In the genomic region with DNA sequence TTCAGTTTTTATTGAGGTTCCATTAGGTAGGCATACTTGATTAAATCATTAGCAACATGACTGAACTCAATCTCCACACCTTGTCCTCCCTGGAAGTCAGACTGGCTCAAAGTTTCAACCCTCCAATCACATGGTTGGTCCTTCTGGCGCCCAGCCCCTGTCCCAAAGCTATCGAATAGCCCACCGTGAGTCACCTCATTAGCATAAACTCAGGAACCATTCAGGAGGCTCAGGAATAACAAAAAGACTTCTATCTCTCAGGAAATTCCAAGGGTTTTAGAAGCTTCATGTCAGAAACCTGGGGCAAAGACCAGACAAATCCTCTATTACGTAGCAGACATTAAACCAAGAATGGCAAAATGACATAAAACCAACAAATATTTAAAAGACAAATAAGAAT, we compare ENCODE assay signal across 18 cellular contexts.
A peak's percentile ranks its signal among the peaks of the same experiment; 100 is the strongest.
DNase-seq lines count a peak whose midpoint lies in the region; TF ChIP-seq lines count a peak whose summit lies in the region.
"Had no signal": no experiment of that assay in that cellular context is flagged by ENCODE, and none has a peak within 500 bp of the region (broad histone marks: within the 10 kb centered on the region; RNA-seq: fewer than 3 reads in every experiment).

No MANE protein-coding gene starts in this region.

- no peaks in the 10 kb centered on the region for H3K4me1 ChIP-seq in endodermal cell (ENCODE audit: control insufficient read depth, insufficient read depth, low read length)
- H3K4me1 ChIP-seq in neural progenitor cell, result no peaks in the 10 kb centered on the region

- H3K36me3 Mint-ChIP-seq in endodermal cell (ENCODE audit: low read depth) (no peaks in the 10 kb centered on the region), neural progenitor cell (no peaks in the 10 kb centered on the region)
- H3K36me3 Mint-ChIP-seq: CD8-positive, alpha-beta T cell had no signal

- no peaks in the 10 kb centered on the region for H3K27me3 Mint-ChIP-seq in endodermal cell (ENCODE audit: insufficient read depth)
- peaks cover 2% of the 10 kb centered on the region for H3K27me3 Mint-ChIP-seq in neural progenitor cell (ENCODE audit: insufficient read depth, low read depth)

- H3K9me3 Mint-ChIP-seq in endodermal cell (no peaks in the 10 kb centered on the region), neural progenitor cell (peaks cover 2% of the 10 kb centered on the region)
- H3K9me3 Mint-ChIP-seq: CD8-positive, alpha-beta T cell had no signal

- no peak overlapping the region for H3K27ac ChIP-seq in endodermal cell (ENCODE audit: low read depth, low read length)
- no peak overlapping the region for H3K27ac ChIP-seq in neural progenitor cell
- H3K27ac ChIP-seq: BLaER1 treated with 17β-estradiol and CSF1 and Interleukin-3, amounts not matched to agents 10 nM and 100 nM; KMS-11 had no signal

- H2AFZ ChIP-seq in neural progenitor cell (replicated peaks), result no peak overlapping the region

- peak overlapping the region; percentile 68 for H3K27ac Mint-ChIP-seq in endodermal cell
- H3K27ac Mint-ChIP-seq in neural progenitor cell, result no peak overlapping the region
- H3K27ac Mint-ChIP-seq: CD8-positive, alpha-beta T cell had no signal

- no peak overlapping the region for H3K9ac ChIP-seq in endodermal cell (ENCODE audit: extremely low read depth, low read length, poor library complexity, severe bottlenecking)
- no peak overlapping the region for H3K9ac ChIP-seq in neural progenitor cell
- H3K9ac ChIP-seq: BLaER1 treated with 17β-estradiol and CSF1 and Interleukin-3, amounts not matched to agents 10 nM and 100 nM; KMS-11; SK-N-SH had no signal

- no peaks in the 10 kb centered on the region for H4K20me1 ChIP-seq in neural progenitor cell (ENCODE audit: low read depth)
- H4K20me1 ChIP-seq: BLaER1 treated with 17β-estradiol and CSF1 and Interleukin-3, amounts not matched to agents 10 nM and 100 nM had no signal

- 56 to 80% methylated on average over 1 to 4 of the region's 4 CpGs for WGBS in endodermal cell (ENCODE audit: insufficient coverage in 1 of 2, insufficient read length in 1 of 2), 2 experiments

- H3K9me3 ChIP-seq in endodermal cell (ENCODE audit: control insufficient read depth, low read length) (no peaks in the 10 kb centered on the region), neural progenitor cell (ENCODE audit: low read depth) (no peaks in the 10 kb centered on the region)
- H3K9me3 ChIP-seq: SK-N-SH had no signal

- no peak overlapping the region for H3K4me3 Mint-ChIP-seq in endodermal cell
- no peak overlapping the region for H3K4me3 Mint-ChIP-seq in neural progenitor cell
- H3K4me3 Mint-ChIP-seq: CD8-positive, alpha-beta T cell had no signal

- H3K27me3 ChIP-seq in H7 (ENCODE audit: control insufficient read depth, insufficient read depth, low read length), result no peaks in the 10 kb centered on the region
- H3K27me3 ChIP-seq in endodermal cell (ENCODE audit: control insufficient read depth, insufficient read depth, low read length, poor library complexity, severe bottlenecking), result no peaks in the 10 kb centered on the region
- H3K27me3 ChIP-seq in neural progenitor cell, result no peaks in the 10 kb centered on the region
- H3K27me3 ChIP-seq: BLaER1 treated with 17β-estradiol and CSF1 and Interleukin-3, amounts not matched to agents 10 nM and 100 nM had no signal

- no peaks in the 10 kb centered on the region for H3K79me2 ChIP-seq in neural progenitor cell (ENCODE audit: low read depth)

- H3K4me3 ChIP-seq in H7 (ENCODE audit: insufficient read depth, low read depth, low read length), result no peak overlapping the region
- H3K4me3 ChIP-seq in endodermal cell (ENCODE audit: low read length), result no peak overlapping the region
- no peak overlapping the region for H3K4me3 ChIP-seq in neural progenitor cell
- H3K4me3 ChIP-seq: BLaER1 treated with 17β-estradiol and CSF1 and Interleukin-3, amounts not matched to agents 10 nM and 100 nM had no signal

- DNase-seq in H7 (peak; percentile 8), M059J (ENCODE audit: low read depth) (peak; percentile 15), endodermal cell (peak; percentile 69), neural progenitor cell (ENCODE audit: low spot score) (peak; percentile 16), NCI-H2029 (lab: John Stamatoyannopoulos, UW) (no peak), NCI-H1105 treated with DMSO at 0.1 percent for 48 hours (lab: John Stamatoyannopoulos, UW) (no peak)
- DNase-seq in stimulated activated CD4-positive, alpha-beta T cell treated with anti-CD3 and anti-CD28 coated beads, Interleukin-2, amount 100 ng/mL, for 48 hours, result no peak
- DNase-seq: CD8-positive, alpha-beta T cell; DMS79; HCEC 1CT; NCI-H2081 treated with DMSO at 0.1 percent for 48 hours; NCI-H446 treated with DMSO at 0.1 percent for 48 hours; NCI-H748 treated with DMSO at 0.1 percent for 48 hours; NK-92 treated with Interleukin-12 subunit alpha and Interleukin-12 subunit beta, amount 100 ng/mL, for 24 hours; SHP77; SK-N-SH had no signal

- peaks cover 4% of the 10 kb centered on the region for H3K4me1 Mint-ChIP-seq in endodermal cell
- peaks cover 3% of the 10 kb centered on the region for H3K4me1 Mint-ChIP-seq in neural progenitor cell

- TF ChIP-seq CTCF in endodermal cell (conservative IDR thresholded peaks at IDR 0.05) (no peak), neural progenitor cell (IDR thresholded peaks at IDR 0.05) (no peak)

- no peaks in the 10 kb centered on the region for H3K36me3 ChIP-seq in H7 (replicated peaks; ENCODE audit: control insufficient read depth, insufficient read depth, low read length)
- H3K36me3 ChIP-seq in endodermal cell (ENCODE audit: control insufficient read depth, insufficient read depth, low read length), result no peaks in the 10 kb centered on the region
- no peaks in the 10 kb centered on the region for H3K36me3 ChIP-seq in neural progenitor cell

- no peak overlapping the region for H3K4me2 ChIP-seq in neural progenitor cell
- H3K4me2 ChIP-seq: BLaER1 treated with 17β-estradiol and CSF1 and Interleukin-3, amounts not matched to agents 10 nM and 100 nM; KMS-11; SK-N-SH had no signal

- no peaks in the 10 kb centered on the region for H3F3A ChIP-seq in neural progenitor cell (ENCODE audit: low read depth)

Comparison
In these comparisons a context has a peak if more than half of its experiments do, and no peak if none do; other contexts are left out.
1. DNase-seq: peak in H7 (single experiment), M059J (single experiment), endodermal cell (single experiment) and neural progenitor cell (single experiment); none in NCI-H2029 (single experiment), NCI-H1105 treated with DMSO at 0.1 percent for 48 hours (single experiment) and stimulated activated CD4-positive, alpha-beta T cell treated with anti-CD3 and anti-CD28 coated beads, Interleukin-2, amount 100 ng/mL, for 48 hours (0 of 2).